ENCODE assay signal across 17 cellular contexts in the genomic region with DNA sequence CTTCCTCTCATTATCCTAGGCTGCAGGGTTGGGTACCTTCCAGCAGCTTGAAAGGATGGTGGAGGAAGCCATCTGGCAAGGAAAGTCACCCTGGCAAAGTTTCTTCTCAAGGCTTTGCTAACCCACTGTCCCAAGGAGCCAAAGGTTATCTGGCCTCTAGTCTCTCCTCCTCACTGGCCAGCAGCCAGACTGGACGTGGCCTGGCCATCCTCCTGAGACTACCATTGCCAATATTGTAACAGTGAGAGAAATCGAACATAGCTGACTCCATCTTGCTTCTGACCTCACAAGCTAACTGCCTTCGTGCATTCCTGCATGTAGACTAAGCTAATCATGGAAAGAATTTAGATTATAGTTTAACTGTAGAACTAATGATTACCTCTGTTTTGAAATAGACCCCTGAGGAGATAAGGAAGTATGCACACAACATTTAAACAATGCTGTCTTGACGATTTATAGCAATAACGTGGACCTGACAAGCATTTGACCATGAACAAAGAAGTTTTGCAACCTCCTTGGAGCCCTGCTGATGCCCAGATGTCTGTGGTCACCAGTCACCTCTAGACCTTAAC. TPM values are rescaled to one million over a fixed set of nuclear protein-coding genes. Genes with fewer than 3 reads are reported as not detected.
DNase-seq lines count a peak whose midpoint lies in the region; ATAC-seq, FAIRE-seq and TF ChIP-seq lines count a peak whose summit lies in the region.
"Had no signal": no experiment of that assay in that cellular context is flagged by ENCODE, and none has a peak within 500 bp of the region (broad histone marks: within the 10 kb centered on the region; RNA-seq: fewer than 3 reads in every experiment).

No MANE protein-coding gene starts in this region.

- H3K27me3 ChIP-seq in pancreas = no peaks in the 10 kb centered on the region
- H3K27me3 ChIP-seq: tibial nerve had no signal

- peaks cover 54% of the 10 kb centered on the region for H3K4me1 Mint-ChIP-seq in Calu3 (ENCODE audit: low read depth, unreplicated experiment)
- H3K4me1 Mint-ChIP-seq in activated naive CD8-positive, alpha-beta T cell treated with anti-CD3 and anti-CD28 coated beads for 36 hours = no peaks in the 10 kb centered on the region
- H3K4me1 Mint-ChIP-seq: activated naive CD8-positive, alpha-beta T cell treated with anti-CD3 and anti-CD28 coated beads, Interleukin-2, amount 10 ng/mL, durations not matched to agents 7 days and 5 days; central memory CD8-positive, alpha-beta T cell had no signal

- H3K9me3 Mint-ChIP-seq in Calu3 (ENCODE audit: low read depth, unreplicated experiment) = no peaks in the 10 kb centered on the region
- no peaks in the 10 kb centered on the region for H3K9me3 Mint-ChIP-seq in activated naive CD8-positive, alpha-beta T cell treated with anti-CD3 and anti-CD28 coated beads for 36 hours
- H3K9me3 Mint-ChIP-seq: activated naive CD8-positive, alpha-beta T cell treated with anti-CD3 and anti-CD28 coated beads, Interleukin-2, amount 10 ng/mL, durations not matched to agents 7 days and 5 days; central memory CD8-positive, alpha-beta T cell had no signal

- DNase-seq in Calu3 (peak; percentile 40), LoVo (ENCODE audit: low spot score) (peak; percentile 27), dermis blood vessel endothelial cell (peak; percentile 21), pancreas (no peak), NCI-H345 treated with DMSO at 0.1 percent for 48 hours (lab: John Stamatoyannopoulos, UW; ENCODE audit: unreplicated experiment) (no peak), glomerular visceral epithelial cell (ENCODE audit: extremely low spot score) (no peak)
- DNase-seq in activated naive CD8-positive, alpha-beta T cell treated with anti-CD3 and anti-CD28 coated beads for 36 hours = no peak
- DNase-seq: activated CD4-positive, alpha-beta T cell treated with anti-CD3 and anti-CD28 coated beads for 48 hours; activated naive CD8-positive, alpha-beta T cell treated with anti-CD3 and anti-CD28 coated beads, Interleukin-2, amount 10 ng/mL, durations not matched to agents 7 days and 5 days; NCI-H146; NCI-H526 treated with DMSO at 0.1 percent for 48 hours; RPMI8226; stimulated activated CD4-positive, alpha-beta T cell treated with anti-CD3 and anti-CD28 coated beads, Interleukin-1b, Interleukin-23, amount 100 ng/mL, for 48 hours had no signal

- CTCF ChIA-PET in Calu3 (lab: Charles Lee) = interaction anchor here (0.6 to 1.5 kb wide), 5 partner anchors 9 to 1209 kb away, joined by 3 to 16 read pairs (median 4); no protein-coding TSS in a partner anchor

- no peak for FAIRE-seq in pancreas (lab: Jason Lieb, UNC)
- FAIRE-seq: H1, keratinocyte had no signal

- no peaks in the 10 kb centered on the region for H3K36me3 ChIP-seq in pancreas
- H3K36me3 ChIP-seq: tibial nerve had no signal

- ATAC-seq in pancreas = peak in 3 of 4 donors; percentile 10 to 46 (median 14)

- H3K27ac ChIP-seq in pancreas = peak overlapping the region in 2 of 4 donors; percentile 45 to 64
- H3K27ac ChIP-seq: tibial nerve had no signal

- peak overlapping the region; percentile 94 for H3K27ac Mint-ChIP-seq in Calu3 (ENCODE audit: unreplicated experiment)
- no peak overlapping the region for H3K27ac Mint-ChIP-seq in activated naive CD8-positive, alpha-beta T cell treated with anti-CD3 and anti-CD28 coated beads for 36 hours
- H3K27ac Mint-ChIP-seq: activated naive CD8-positive, alpha-beta T cell treated with anti-CD3 and anti-CD28 coated beads, Interleukin-2, amount 10 ng/mL, durations not matched to agents 7 days and 5 days had no signal

- no peaks in the 10 kb centered on the region for H3K9me3 ChIP-seq in pancreas
- H3K9me3 ChIP-seq: tibial nerve had no signal

- peaks cover 3 to 16% (median 15%) of the 10 kb centered on the region in 3 donors for H3K4me1 ChIP-seq in pancreas

- intact Hi-C loops in Calu3 (cut with micrococcal nuclease; ENCODE audit: unreplicated experiment) (no loop called here), pancreas (cut with DNase I) (no loop called here)

- no peak for TF ChIP-seq CTCF in Calu3 (IDR thresholded peaks at IDR 0.05; ENCODE audit: unreplicated experiment)
- no peak for TF ChIP-seq CTCF in pancreas (IDR thresholded peaks at IDR 0.05)

- no peaks in the 10 kb centered on the region for H3K27me3 Mint-ChIP-seq in Calu3 (ENCODE audit: unreplicated experiment)
- H3K27me3 Mint-ChIP-seq in activated naive CD8-positive, alpha-beta T cell treated with anti-CD3 and anti-CD28 coated beads for 36 hours = no peaks in the 10 kb centered on the region
- H3K27me3 Mint-ChIP-seq: central memory CD8-positive, alpha-beta T cell had no signal

- H3K36me3 Mint-ChIP-seq in Calu3 (ENCODE audit: insufficient read depth, unreplicated experiment) = peaks cover 8% of the 10 kb centered on the region
- H3K36me3 Mint-ChIP-seq in activated naive CD8-positive, alpha-beta T cell treated with anti-CD3 and anti-CD28 coated beads for 36 hours = no peaks in the 10 kb centered on the region
- H3K36me3 Mint-ChIP-seq: activated naive CD8-positive, alpha-beta T cell treated with anti-CD3 and anti-CD28 coated beads, Interleukin-2, amount 10 ng/mL, durations not matched to agents 7 days and 5 days had no signal

- no peak overlapping the region for H3K4me3 ChIP-seq in pancreas
- H3K4me3 ChIP-seq: tibial nerve had no signal

- WGBS in pancreas, 2 donors = 26 to 33% methylated on average over 5 of the region's 5 CpGs

- H3K4me3 Mint-ChIP-seq in Calu3 (ENCODE audit: low read depth, unreplicated experiment) = no peak overlapping the region
- no peak overlapping the region for H3K4me3 Mint-ChIP-seq in activated naive CD8-positive, alpha-beta T cell treated with anti-CD3 and anti-CD28 coated beads for 36 hours
- H3K4me3 Mint-ChIP-seq: activated naive CD8-positive, alpha-beta T cell treated with anti-CD3 and anti-CD28 coated beads, Interleukin-2, amount 10 ng/mL, durations not matched to agents 7 days and 5 days; central memory CD8-positive, alpha-beta T cell had no signal

- no TSS peak for BruUV-seq in Calu3 (replicated peaks; lab: Mats Ljungman, UMichigan)

RNA-seq across cellular contexts. Expression of a gene that starts 7.8 kb away (rescaled TPM):
- total RNA-seq in Calu3 (2022) (1,439 and 1,638 TPM in 2 replicates), dermis blood vessel endothelial cell (37.3 and 44.0 TPM in 2 replicates), pancreas (100 to 1,000 TPM; 338 to 762 (median 463) TPM)
- polyA plus RNA-seq in pancreas = 100 to 1,000 TPM; 215 to 540 TPM
- total RNA-seq in activated naive CD8-positive, alpha-beta T cell treated with anti-CD3 and anti-CD28 coated beads for 36 hours = 10 to 100 TPM; 15.2 to 15.6 TPM

Comparison
In these comparisons a context has a peak if more than half of its experiments do, and no peak if none do; other contexts are left out.
1. DNase-seq: peak in Calu3 (single experiment), LoVo (single experiment) and dermis blood vessel endothelial cell (single experiment); none in pancreas (0 of 6), NCI-H345 treated with DMSO at 0.1 percent for 48 hours (single experiment), glomerular visceral epithelial cell (single experiment) and activated naive CD8-positive, alpha-beta T cell treated with anti-CD3 and anti-CD28 coated beads for 36 hours (single experiment).